Comparison of ENCODE assay signal across 8 cellular contexts in genomic region chr3:23762214-23763039, GRCh38. TPM values are rescaled to one million over a fixed set of nuclear protein-coding genes. Genes with fewer than 3 reads are reported as not detected.
A peak's percentile ranks its signal among the peaks of the same experiment; 100 is the strongest.
DNase-seq lines count a peak whose midpoint lies in the region; ATAC-seq and TF ChIP-seq lines count a peak whose summit lies in the region.

No MANE protein-coding gene starts in this region.

- CTCF ChIA-PET in activated B cell treated with CpG ODN at 0.5 μM for 24 hours (lab: Charles Lee), result interaction anchor here (0.7 kb wide), 1 partner anchor 154 kb away, joined by 3 read pairs; the partner anchor contains the start of genes NKIRAS1 and RPL15

- POLR2A ChIA-PET in activated B cell treated with CpG ODN at 0.5 μM for 24 hours (lab: Charles Lee), result interaction anchor here (0.5 to 1.4 kb wide), 3 partner anchors 16 to 154 kb away, joined by 5 to 9 read pairs (median 7); partner anchors contain the start of genes NKIRAS1 and RPL15

- peak; percentile 80 for ATAC-seq in GM18873 (IDR thresholded peaks at IDR 0.05; ENCODE audit: low FRiP score, unreplicated experiment)
- ATAC-seq in HG02759 (IDR thresholded peaks at IDR 0.05; ENCODE audit: unreplicated experiment), result peak; percentile 78
- ATAC-seq in activated B cell treated with CpG ODN at 0.5 μM for 24 hours (ENCODE audit: low read depth), result peak; percentile 78
- ATAC-seq in sciatic nerve, result peak; percentile 33

- H3K4me1 Mint-ChIP-seq in activated B cell treated with CpG ODN at 0.5 μM for 24 hours, result peaks cover 34% of the 10 kb centered on the region

- no peaks in the 10 kb centered on the region for H3K36me3 Mint-ChIP-seq in activated B cell treated with CpG ODN at 0.5 μM for 24 hours (ENCODE audit: low read depth)

- peak overlapping the region; percentile 67 for H3K27ac Mint-ChIP-seq in activated B cell treated with CpG ODN at 0.5 μM for 24 hours

- TF ChIP-seq CTCF in activated B cell treated with CpG ODN at 0.5 μM for 24 hours (IDR thresholded peaks at IDR 0.05), result no peak

- DNase-seq in activated B cell treated with CpG ODN at 0.5 μM for 24 hours, result peak; percentile 19
- DNase-seq in sciatic nerve (ENCODE audit: low spot score), result no peak
- DNase-seq in glomerular visceral epithelial cell (ENCODE audit: extremely low spot score), result no peak
- DNase-seq in UCSD-AML1 (lab: John Stamatoyannopoulos, UW; ENCODE audit: unreplicated experiment), result no peak
- DNase-seq in stimulated activated naive CD4-positive, alpha-beta T cell treated with Interleukin-2 at 50 U/mL for 16 hours (lab: John Stamatoyannopoulos, UW), result no peak
- no peak for DNase-seq in DMS 273 (lab: John Stamatoyannopoulos, UW; ENCODE audit: unreplicated experiment)

- H3K4me3 Mint-ChIP-seq in activated B cell treated with CpG ODN at 0.5 μM for 24 hours, result peak overlapping the region; percentile 74

- no peaks in the 10 kb centered on the region for H3K9me3 Mint-ChIP-seq in activated B cell treated with CpG ODN at 0.5 μM for 24 hours

- H3K27me3 Mint-ChIP-seq in activated B cell treated with CpG ODN at 0.5 μM for 24 hours, result no peaks in the 10 kb centered on the region

- intact Hi-C loops in activated B cell treated with CpG ODN at 0.5 μM for 24 hours (cut with micrococcal nuclease) (loop anchor here (1.0 to 5.0 kb wide), 5 partner anchors 44 to 845 kb away; partner anchors contain the start of genes NKIRAS1, NR1D2 and RPL15), sciatic nerve (cut with DNase I) (no loop called here)

RNA-seq across cellular contexts. Expression of gene UBE2E1, which starts 43.3 kb away (rescaled TPM):
- total RNA-seq in activated B cell treated with CpG ODN at 0.5 μM for 24 hours, result 79.9 and 85.2 TPM in 2 replicates
- 152 TPM for total RNA-seq in sciatic nerve
